In the genomic region with DNA sequence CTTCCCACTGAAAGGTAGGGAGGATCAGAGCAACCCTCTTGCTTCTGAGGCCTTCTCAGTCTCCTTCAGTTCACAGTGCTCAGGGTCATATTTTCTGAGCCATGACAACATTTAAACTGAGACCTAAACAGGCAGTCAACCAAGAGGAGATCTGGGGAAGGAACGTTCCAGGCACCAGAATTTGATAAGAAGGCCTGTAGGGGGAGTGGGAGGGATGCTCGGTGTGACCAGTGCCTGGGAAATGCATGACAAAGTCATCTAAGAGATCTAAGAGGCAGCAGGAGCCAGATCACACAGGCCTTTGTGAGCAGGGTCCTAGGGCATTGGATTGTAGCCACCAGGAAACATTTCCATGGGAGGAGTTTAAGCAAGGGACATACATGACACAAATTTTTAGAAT, we compare ENCODE assay signal across 11 cellular contexts.
A peak's percentile ranks its signal among the peaks of the same experiment; 100 is the strongest.
DNase-seq lines count a peak whose midpoint lies in the region; ATAC-seq and TF ChIP-seq lines count a peak whose summit lies in the region.
"Had no signal": no experiment of that assay in that cellular context is flagged by ENCODE, and none has a peak within 500 bp of the region (broad histone marks: within the 10 kb centered on the region; RNA-seq: fewer than 3 reads in every experiment).

No MANE protein-coding gene starts in this region.

- in situ Hi-C loops in brain microvascular endothelial cell (cut with HindIII; ENCODE audit: low pct_ligation_motif_present, low sequenced_read_pairs) = no loop called here

- H3K36me3 Mint-ChIP-seq in neural progenitor cell = no peaks in the 10 kb centered on the region
- H3K36me3 Mint-ChIP-seq: stimulated activated naive B cell treated with anti-CD40 and anti-IgM and Interleukin-4, amounts not matched to agents 10 μg/mL and 1 μg/mL and 100 μg/mL, for 72 hours had no signal

- H3K79me2 ChIP-seq in neural progenitor cell (ENCODE audit: low read depth) = no peaks in the 10 kb centered on the region

- H3K4me3 Mint-ChIP-seq in neural progenitor cell = no peak overlapping the region
- H3K4me3 Mint-ChIP-seq: stimulated activated naive B cell treated with anti-CD40 and anti-IgM and Interleukin-4, amounts not matched to agents 10 μg/mL and 1 μg/mL and 100 μg/mL, for 72 hours had no signal

- H3K4me2 ChIP-seq in neural progenitor cell = no peak overlapping the region

- peak overlapping the region; percentile 14 for H2AFZ ChIP-seq in neural progenitor cell (replicated peaks)

- no peaks in the 10 kb centered on the region for H3K9me3 ChIP-seq in neural progenitor cell (ENCODE audit: low read depth)
- H3K9me3 ChIP-seq: MG63 had no signal

- peaks cover 8% of the 10 kb centered on the region for H3K27me3 Mint-ChIP-seq in neural progenitor cell (ENCODE audit: insufficient read depth, low read depth)

- peaks cover 47% of the 10 kb centered on the region for H3K4me1 ChIP-seq in neural progenitor cell

- H3K36me3 ChIP-seq in brain microvascular endothelial cell (replicated peaks) (no peaks in the 10 kb centered on the region), neural progenitor cell (no peaks in the 10 kb centered on the region)
- H3K36me3 ChIP-seq: MG63 had no signal

- H3K27ac ChIP-seq in brain microvascular endothelial cell = no peak overlapping the region
- H3K27ac ChIP-seq in neural progenitor cell = no peak overlapping the region

- H3K9ac ChIP-seq in neural progenitor cell = no peak overlapping the region

- no peaks in the 10 kb centered on the region for H3K27me3 ChIP-seq in brain microvascular endothelial cell (replicated peaks)
- no peaks in the 10 kb centered on the region for H3K27me3 ChIP-seq in neural progenitor cell
- H3K27me3 ChIP-seq: MG63 had no signal

- no peak for ATAC-seq in HG03025 (IDR thresholded peaks at IDR 0.05; ENCODE audit: low FRiP score, unreplicated experiment)
- ATAC-seq: stimulated activated naive B cell treated with anti-CD40 and anti-IgM and Interleukin-4, amounts not matched to agents 10 μg/mL and 1 μg/mL and 100 μg/mL, for 72 hours had no signal

- peaks cover 55% of the 10 kb centered on the region for H3F3A ChIP-seq in neural progenitor cell (ENCODE audit: low read depth)

- H3K27ac Mint-ChIP-seq in neural progenitor cell = no peak overlapping the region
- H3K27ac Mint-ChIP-seq: stimulated activated naive B cell treated with anti-CD40 and anti-IgM and Interleukin-4, amounts not matched to agents 10 μg/mL and 1 μg/mL and 100 μg/mL, for 72 hours had no signal

- H3K4me1 Mint-ChIP-seq in neural progenitor cell = peaks cover 32% of the 10 kb centered on the region

- no peaks in the 10 kb centered on the region for H4K20me1 ChIP-seq in neural progenitor cell (ENCODE audit: low read depth)

- no peaks in the 10 kb centered on the region for H3K9me3 Mint-ChIP-seq in neural progenitor cell

- H3K4me3 ChIP-seq in brain microvascular endothelial cell (ENCODE audit: low read depth, low read length) = no peak overlapping the region
- no peak overlapping the region for H3K4me3 ChIP-seq in neural progenitor cell
- H3K4me3 ChIP-seq: MG63 had no signal

- DNase-seq in DMS 273 (lab: John Stamatoyannopoulos, UW; ENCODE audit: unreplicated experiment) (peak; percentile 36), DMS 273 treated with DMSO at 0.1 percent for 48 hours (lab: John Stamatoyannopoulos, UW) (no peak), Kasumi-1 (lab: John Stamatoyannopoulos, UW) (peak; percentile 17 to 56), brain microvascular endothelial cell (peak; percentile 49), neural progenitor cell (ENCODE audit: low spot score) (peak; percentile 79), DMS114 treated with DMSO at 0.1 percent for 48 hours (lab: John Stamatoyannopoulos, UW; ENCODE audit: unreplicated experiment) (no peak)
- DNase-seq in activated CD4-positive, alpha-beta T cell treated with anti-CD3 and anti-CD28 coated beads for 48 hours = no peak
- DNase-seq: effector CD8-positive, alpha-beta T cell; MG63; stimulated activated naive B cell treated with anti-CD40 and anti-IgM and Interleukin-4, amounts not matched to agents 10 μg/mL and 1 μg/mL and 100 μg/mL, for 72 hours had no signal

- TF ChIP-seq CTCF in brain microvascular endothelial cell (IDR thresholded peaks at IDR 0.05; ENCODE audit: low read depth, low read length, missing control alignments) (peak; percentile 71), neural progenitor cell (IDR thresholded peaks at IDR 0.05) (peak; percentile 55)

Comparison
In these comparisons a context has a peak if more than half of its experiments do, and no peak if none do; other contexts are left out.
1. DNase-seq: peak in DMS 273 (single experiment), Kasumi-1 (2 of 2), brain microvascular endothelial cell (single experiment) and neural progenitor cell (single experiment); none in DMS 273 treated with DMSO at 0.1 percent for 48 hours (single experiment), activated CD4-positive, alpha-beta T cell treated with anti-CD3 and anti-CD28 coated beads for 48 hours (single experiment) and DMS114 treated with DMSO at 0.1 percent for 48 hours (single experiment).